1 cellular context compared by ENCODE assay signal in genomic region chr2:17646096-17646554, GRCh38.
TF ChIP-seq lines count a peak whose summit lies in the region.

No MANE protein-coding gene starts in this region.

TF ChIP-seq in HepG2, 621 proteins besides CTCF, POLR2A, EP300 and RAD21 (continued from another document):
- no peak for TF ChIP-seq ZSCAN5A (CRISPR knock-in tag; IDR thresholded peaks at IDR 0.05; ENCODE audit: borderline replicate concordance)
- no peak for TF ChIP-seq DRAP1 (CRISPR knock-in tag; IDR thresholded peaks at IDR 0.05)
- TF ChIP-seq FOXA1 (IDR thresholded peaks at IDR 0.05) = no peak
- TF ChIP-seq FOXA1 (CRISPR knock-in tag; IDR thresholded peaks at IDR 0.05) = 0 out of 2 replicates have a peak, but pooled peaks have one; percentile 16
- peak; percentile 89 for TF ChIP-seq CEBPG (CRISPR knock-in tag; IDR thresholded peaks at IDR 0.05)
- no peak for TF ChIP-seq ETV6 (CRISPR knock-in tag; conservative IDR thresholded peaks at IDR 0.05)
- no peak for TF ChIP-seq CCAR2 (optimal IDR thresholded peaks at IDR 0.05; ENCODE audit: low read depth, low read length)
- no peak for TF ChIP-seq TAF15 (IDR thresholded peaks at IDR 0.05; ENCODE audit: low read depth, low read length, poor library complexity, severe bottlenecking)
- TF ChIP-seq LCORL (IDR thresholded peaks at IDR 0.05) = no peak
- no peak for TF ChIP-seq LCORL (CRISPR knock-in tag; IDR thresholded peaks at IDR 0.05)
- TF ChIP-seq CAMTA2 (CRISPR knock-in tag; IDR thresholded peaks at IDR 0.05; ENCODE audit: borderline replicate concordance) = no peak
- TF ChIP-seq PAX8 (CRISPR knock-in tag; IDR thresholded peaks at IDR 0.05; ENCODE audit: borderline replicate concordance) = no peak
- no peak for TF ChIP-seq E2F2 (CRISPR knock-in tag; IDR thresholded peaks at IDR 0.05; ENCODE audit: borderline replicate concordance)
- no peak for TF ChIP-seq IKZF1 (IDR thresholded peaks at IDR 0.05)
- TF ChIP-seq KDM1A (CRISPR knock-in tag; IDR thresholded peaks at IDR 0.05) = 0 out of 2 replicates have a peak, but pooled peaks have one; percentile 64
- TF ChIP-seq ZNF784 (CRISPR knock-in tag; IDR thresholded peaks at IDR 0.05; ENCODE audit: borderline replicate concordance) = no peak
- no peak for TF ChIP-seq MNT (IDR thresholded peaks at IDR 0.05)
- TF ChIP-seq HNRNPL (IDR thresholded peaks at IDR 0.05; ENCODE audit: low read depth, low read length) = no peak
- no peak for TF ChIP-seq NAIF1 (CRISPR knock-in tag; IDR thresholded peaks at IDR 0.05; ENCODE audit: borderline replicate concordance)
- TF ChIP-seq GMEB2 (CRISPR knock-in tag; IDR thresholded peaks at IDR 0.05; ENCODE audit: low read depth) = no peak
- no peak for TF ChIP-seq CREM (IDR thresholded peaks at IDR 0.05)
- no peak for TF ChIP-seq CREM (CRISPR knock-in tag; IDR thresholded peaks at IDR 0.05)
- TF ChIP-seq FOSL1 (CRISPR knock-in tag; IDR thresholded peaks at IDR 0.05; ENCODE audit: borderline replicate concordance) = 0 out of 2 replicates have a peak, but pooled peaks have one; percentile 9
- TF ChIP-seq SRY (CRISPR knock-in tag; IDR thresholded peaks at IDR 0.05) = no peak
- TF ChIP-seq KAT8 (CRISPR knock-in tag; IDR thresholded peaks at IDR 0.05) = peak; percentile 43; the same call in 1 of the 2 replicates
- no peak for TF ChIP-seq RELA (CRISPR knock-in tag; IDR thresholded peaks at IDR 0.05)
- TF ChIP-seq SRF (IDR thresholded peaks at IDR 0.05; ENCODE audit: low read depth, low read length) = no peak
- no peak for TF ChIP-seq NCOR1 (IDR thresholded peaks at IDR 0.05; ENCODE audit: borderline replicate concordance, low read length)
- no peak for TF ChIP-seq ZNF12 (CRISPR knock-in tag; IDR thresholded peaks at IDR 0.05)
- TF ChIP-seq XBP1 (CRISPR knock-in tag; IDR thresholded peaks at IDR 0.05) = no peak
- TF ChIP-seq THAP11 (CRISPR knock-in tag; IDR thresholded peaks at IDR 0.05) = peak; percentile 64
- no peak for TF ChIP-seq ZFP36L2 (CRISPR knock-in tag; IDR thresholded peaks at IDR 0.05)
- TF ChIP-seq RNF2 (conservative IDR thresholded peaks at IDR 0.05; ENCODE audit: low read depth) = no peak
- no peak for TF ChIP-seq GATA4 (IDR thresholded peaks at IDR 0.05; ENCODE audit: borderline replicate concordance, low read depth)
- TF ChIP-seq ZNF614 (CRISPR knock-in tag; IDR thresholded peaks at IDR 0.05; ENCODE audit: borderline replicate concordance) = no peak
- TF ChIP-seq STAG1 (CRISPR knock-in tag; IDR thresholded peaks at IDR 0.05) = peak; percentile 64
- no peak for TF ChIP-seq MTF1 (CRISPR knock-in tag; IDR thresholded peaks at IDR 0.05)
- TF ChIP-seq ZNF446 (CRISPR knock-in tag; IDR thresholded peaks at IDR 0.05) = no peak
- peak; percentile 93 for TF ChIP-seq CEBPB (IDR thresholded peaks at IDR 0.05; ENCODE audit: borderline replicate concordance, low read depth, low read length)
- TF ChIP-seq CHD2 (IDR thresholded peaks at IDR 0.05; ENCODE audit: low read depth, low read length) = no peak
- TF ChIP-seq GATAD1 (CRISPR knock-in tag; IDR thresholded peaks at IDR 0.05) = no peak
- no peak for TF ChIP-seq ZNF629 (CRISPR knock-in tag; conservative IDR thresholded peaks at IDR 0.05)
- no peak for TF ChIP-seq ZNF766 (CRISPR knock-in tag; IDR thresholded peaks at IDR 0.05; ENCODE audit: borderline replicate concordance)
